Comparison of ENCODE assay signal across 8 cellular contexts in the genomic region with DNA sequence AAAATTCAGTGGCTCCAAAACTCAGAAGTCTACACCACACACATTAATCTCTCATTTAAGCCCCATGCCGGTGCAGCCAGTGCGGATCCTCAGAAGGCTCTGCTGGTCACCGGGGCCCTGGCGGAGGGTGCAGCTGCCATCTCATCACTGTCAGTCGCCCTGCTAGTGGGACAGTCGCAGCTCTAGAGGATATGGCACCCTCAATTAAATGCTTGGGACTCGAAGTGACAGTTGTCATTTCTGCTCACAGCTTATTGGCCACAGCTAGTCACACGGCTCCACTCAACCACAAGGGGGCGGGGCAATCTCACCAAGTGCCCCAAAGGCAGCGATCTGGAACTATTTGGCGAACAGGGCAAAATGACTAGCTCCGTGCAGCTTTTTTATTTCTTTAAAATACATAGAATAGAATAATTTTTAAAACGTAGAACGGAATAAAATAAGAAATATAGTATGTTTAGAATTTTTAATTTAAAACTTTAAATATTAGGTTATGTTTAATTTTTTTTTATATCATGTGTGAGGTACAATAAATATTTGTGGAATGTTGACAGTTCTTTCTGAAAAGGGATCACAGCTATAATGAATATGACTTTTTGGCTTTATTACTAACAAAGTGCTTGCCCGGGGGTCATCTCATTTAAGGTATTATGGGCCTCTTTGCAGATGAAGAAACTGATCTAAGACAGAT. TPM values are rescaled to one million over a fixed set of nuclear protein-coding genes. Genes with fewer than 3 reads are reported as not detected.
DNase-seq lines count a peak whose midpoint lies in the region; ATAC-seq and TF ChIP-seq lines count a peak whose summit lies in the region.

No MANE protein-coding gene starts in this region.

- intact Hi-C loops in cardiac septum (cut with DNase I) = loop anchor here (2.0 kb wide), 1 partner anchor 136 kb away; no protein-coding TSS in a partner anchor

- POLR2A ChIA-PET in T-cell (lab: Charles Lee) = interaction anchor here (0.6 to 1.2 kb wide), 10 partner anchors 13 to 426 kb away, joined by 3 to 13 read pairs (median 3); a partner anchor contains a TSS

- no peaks in the 10 kb centered on the region for H3K9me3 Mint-ChIP-seq in T-cell
- no peaks in the 10 kb centered on the region for H3K9me3 Mint-ChIP-seq in activated naive CD8-positive, alpha-beta T cell treated with anti-CD3 and anti-CD28 coated beads, Interleukin-2, amount 50 U/mL, for 24 hours

- ATAC-seq in GM21528 (IDR thresholded peaks at IDR 0.05; ENCODE audit: low FRiP score, unreplicated experiment) (peak; percentile 63), T-cell (replicated peaks in 1 of 4) (peak; percentile 96 to 99 (median 97)), HG03442 (IDR thresholded peaks at IDR 0.05; ENCODE audit: unreplicated experiment) (no peak)
- ATAC-seq in activated naive CD8-positive, alpha-beta T cell treated with anti-CD3 and anti-CD28 coated beads, Interleukin-2, amount 50 U/mL, for 24 hours = peak; percentile 96

- TF ChIP-seq CTCF in C4-2B (conservative IDR thresholded peaks at IDR 0.05) = peak; percentile 45

- H3K27ac ChIP-seq in C4-2B = no peak overlapping the region

- CTCF ChIA-PET in T-cell (lab: Charles Lee) = interaction anchor here (0.5 to 2.2 kb wide), 22 partner anchors 11 to 389 kb away, joined by 3 to 11 read pairs (median 4); a partner anchor contains a TSS

- DNase-seq in NCI-H1105 (lab: John Stamatoyannopoulos, UW) (peak; percentile 72), T-cell (peak; percentile 72 to 94 (median 85)), cardiac septum (ENCODE audit: low spot score) (peak; percentile 88), renal cortical epithelial cell (ENCODE audit: low read depth) (peak; percentile 53)
- DNase-seq in activated naive CD8-positive, alpha-beta T cell treated with anti-CD3 and anti-CD28 coated beads, Interleukin-2, amount 50 U/mL, for 24 hours = peak; percentile 91

- peaks cover 13 to 15% (median 15%) of the 10 kb centered on the region in 3 donors for H3K4me1 Mint-ChIP-seq in T-cell
- peaks cover 8% of the 10 kb centered on the region for H3K4me1 Mint-ChIP-seq in activated naive CD8-positive, alpha-beta T cell treated with anti-CD3 and anti-CD28 coated beads, Interleukin-2, amount 50 U/mL, for 24 hours

- H3K27me3 Mint-ChIP-seq in T-cell = peaks cover 0 to 3% of the 10 kb centered on the region in 2 donors
- peaks cover 38% of the 10 kb centered on the region for H3K27me3 Mint-ChIP-seq in activated naive CD8-positive, alpha-beta T cell treated with anti-CD3 and anti-CD28 coated beads, Interleukin-2, amount 50 U/mL, for 24 hours

- H3K36me3 Mint-ChIP-seq in T-cell = no peaks in the 10 kb centered on the region
- no peaks in the 10 kb centered on the region for H3K36me3 Mint-ChIP-seq in activated naive CD8-positive, alpha-beta T cell treated with anti-CD3 and anti-CD28 coated beads, Interleukin-2, amount 50 U/mL, for 24 hours (ENCODE audit: low read depth)

- peak overlapping the region in 1 of 3 donors; percentile 33 for H3K4me3 Mint-ChIP-seq in T-cell
- H3K4me3 Mint-ChIP-seq in activated naive CD8-positive, alpha-beta T cell treated with anti-CD3 and anti-CD28 coated beads, Interleukin-2, amount 50 U/mL, for 24 hours = peak overlapping the region; percentile 20

- no peak overlapping the region for H3K27ac Mint-ChIP-seq in T-cell
- peak overlapping the region; percentile 45 for H3K27ac Mint-ChIP-seq in activated naive CD8-positive, alpha-beta T cell treated with anti-CD3 and anti-CD28 coated beads, Interleukin-2, amount 50 U/mL, for 24 hours

RNA-seq across cellular contexts. Expression of a gene that starts 8.0 kb away (rescaled TPM):
- total RNA-seq in T-cell (10 to 100 TPM; 57.5 to 90.5 (median 65.5) TPM), cardiac septum (16.7 TPM), renal cortical epithelial cell (0.10 TPM in 1 of 2 replicates, not detected in the other)

Comparison
In these comparisons a context has a peak if more than half of its experiments do, and no peak if none do; other contexts are left out.
1. RNA of a gene that starts 8.0 kb away (total RNA-seq): 57.5 to 90.5 TPM in T-cell and 16.7 TPM in cardiac septum (single experiment); 0.10 TPM in renal cortical epithelial cell; every median in the first group is over 10 times any median in the second.
2. Peak in every context shown above with its lines, with median percentiles within 50 percentile points of each other: DNase-seq.